ENCODE assay signal across 9 cellular contexts in the genomic region with DNA sequence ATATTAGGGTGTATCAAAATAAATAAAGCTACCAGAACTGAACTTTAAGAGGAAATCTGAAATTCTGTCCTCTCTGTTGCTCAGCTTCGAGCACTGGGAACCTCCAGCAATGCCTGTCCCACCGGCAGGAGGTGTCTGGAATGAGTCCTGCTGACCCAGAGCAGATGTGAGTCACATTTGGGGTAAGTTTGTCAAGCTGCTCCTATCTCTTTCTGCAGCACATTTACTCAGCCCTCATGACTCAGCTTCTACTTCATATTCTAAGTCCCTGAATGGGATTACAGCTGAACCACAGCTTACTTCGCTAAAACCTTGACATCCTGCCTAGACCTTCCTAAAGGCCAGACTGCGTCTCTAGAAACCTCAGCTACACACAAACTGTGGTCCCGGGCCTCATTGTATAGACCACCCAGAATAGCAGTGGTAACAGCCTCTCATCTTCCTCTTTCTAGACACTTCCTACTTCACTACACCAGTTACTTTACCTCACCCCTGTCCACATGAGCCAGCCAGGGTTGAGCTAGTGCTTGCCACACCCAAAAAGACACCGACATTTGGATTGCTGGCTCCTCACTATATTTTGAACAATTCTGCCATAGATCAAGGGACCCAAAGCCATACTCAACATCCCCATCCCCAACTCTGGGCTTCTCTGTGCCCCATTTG.
DNase-seq lines count a peak whose midpoint lies in the region; ATAC-seq lines count a peak whose summit lies in the region.
"Had no signal": no experiment of that assay in that cellular context is flagged by ENCODE, and none has a peak within 500 bp of the region (broad histone marks: within the 10 kb centered on the region; RNA-seq: fewer than 3 reads in every experiment).

No MANE protein-coding gene starts in this region.

- CTCF ChIA-PET in activated CD8-positive, alpha-beta memory T cell treated with anti-CD3 and anti-CD28 coated beads, Interleukin-2, amount 10 ng/mL, durations not matched to agents 7 days and 5 days (lab: Charles Lee), result interaction anchor here (0.8 kb wide), 1 partner anchor 13 kb away, joined by 4 read pairs; no protein-coding TSS in a partner anchor

- in situ Hi-C loops in ACHN (cut with HindIII; ENCODE audit: low pct_ligation_motif_present, low pct_unique_long_range_greater_than_20kb, low sequenced_read_pairs), result no loop called here

- H3K27me3 Mint-ChIP-seq in activated CD8-positive, alpha-beta memory T cell treated with anti-CD3 and anti-CD28 coated beads, Interleukin-2, amount 10 ng/mL, durations not matched to agents 7 days and 5 days, result peaks cover 9% of the 10 kb centered on the region

- H3K27ac Mint-ChIP-seq in activated naive CD4-positive, alpha-beta T cell treated with anti-CD3 and anti-CD28 coated beads, Interleukin-2, amount 50 U/mL, for 72 hours, result no peak overlapping the region
- no peak overlapping the region for H3K27ac Mint-ChIP-seq in activated CD8-positive, alpha-beta memory T cell treated with anti-CD3 and anti-CD28 coated beads, Interleukin-2, amount 10 ng/mL, durations not matched to agents 7 days and 5 days

- DNase-seq in ACHN (peak; percentile 67), SKM-1 treated with dmso at 0.1 percent for 144 hours (lab: John Stamatoyannopoulos, UW; ENCODE audit: unreplicated experiment) (peak; percentile 83), glomerular visceral epithelial cell (ENCODE audit: extremely low spot score) (peak; percentile 90), NCI-H1092 treated with DMSO at 0.1 percent for 48 hours (lab: John Stamatoyannopoulos, UW) (no peak), Right ventricle myocardium inferior (ENCODE audit: missing footprints) (no peak)
- no peak for DNase-seq in activated naive CD4-positive, alpha-beta T cell treated with anti-CD3 and anti-CD28 coated beads, Interleukin-2, amount 50 U/mL, for 72 hours (ENCODE audit: low spot score in 2 of 2)
- DNase-seq in activated CD8-positive, alpha-beta memory T cell treated with anti-CD3 and anti-CD28 coated beads, Interleukin-2, amount 10 ng/mL, durations not matched to agents 7 days and 5 days, result no peak
- DNase-seq: activated T-cell treated with anti-CD3 and anti-CD28 coated beads, Interleukin-2, amount 50 U/mL, for 4 hours had no signal

- peak; percentile 74 for ATAC-seq in HG03432 (IDR thresholded peaks at IDR 0.05; ENCODE audit: unreplicated experiment)
- ATAC-seq in activated naive CD4-positive, alpha-beta T cell treated with anti-CD3 and anti-CD28 coated beads, Interleukin-2, amount 50 U/mL, for 72 hours, result no peak
- ATAC-seq in activated CD8-positive, alpha-beta memory T cell treated with anti-CD3 and anti-CD28 coated beads, Interleukin-2, amount 10 ng/mL, durations not matched to agents 7 days and 5 days, result no peak
- no peak for ATAC-seq in Right ventricle myocardium inferior
- ATAC-seq: activated T-cell treated with anti-CD3 and anti-CD28 coated beads, Interleukin-2, amount 50 U/mL, for 4 hours had no signal

- intact Hi-C loops in Right ventricle myocardium inferior (cut with DNase I), result no loop called here

- H3K36me3 Mint-ChIP-seq in activated naive CD4-positive, alpha-beta T cell treated with anti-CD3 and anti-CD28 coated beads, Interleukin-2, amount 50 U/mL, for 72 hours, result no peaks in the 10 kb centered on the region
- H3K36me3 Mint-ChIP-seq in activated CD8-positive, alpha-beta memory T cell treated with anti-CD3 and anti-CD28 coated beads, Interleukin-2, amount 10 ng/mL, durations not matched to agents 7 days and 5 days, result no peaks in the 10 kb centered on the region

- H3K4me3 Mint-ChIP-seq in activated CD8-positive, alpha-beta memory T cell treated with anti-CD3 and anti-CD28 coated beads, Interleukin-2, amount 10 ng/mL, durations not matched to agents 7 days and 5 days, result no peak overlapping the region
- H3K4me3 Mint-ChIP-seq: activated T-cell treated with anti-CD3 and anti-CD28 coated beads, Interleukin-2, amount 50 U/mL, for 4 hours had no signal

- no peaks in the 10 kb centered on the region for H3K9me3 Mint-ChIP-seq in activated naive CD4-positive, alpha-beta T cell treated with anti-CD3 and anti-CD28 coated beads, Interleukin-2, amount 50 U/mL, for 72 hours
- no peaks in the 10 kb centered on the region for H3K9me3 Mint-ChIP-seq in activated CD8-positive, alpha-beta memory T cell treated with anti-CD3 and anti-CD28 coated beads, Interleukin-2, amount 10 ng/mL, durations not matched to agents 7 days and 5 days (ENCODE audit: low read depth)
- H3K9me3 Mint-ChIP-seq: activated T-cell treated with anti-CD3 and anti-CD28 coated beads, Interleukin-2, amount 50 U/mL, for 4 hours had no signal

- H3K4me1 Mint-ChIP-seq in activated CD8-positive, alpha-beta memory T cell treated with anti-CD3 and anti-CD28 coated beads, Interleukin-2, amount 10 ng/mL, durations not matched to agents 7 days and 5 days, result no peaks in the 10 kb centered on the region

Comparison
In these comparisons a context has a peak if more than half of its experiments do, and no peak if none do; other contexts are left out.
1. DNase-seq: peak in ACHN (single experiment), SKM-1 treated with dmso at 0.1 percent for 144 hours (single experiment) and glomerular visceral epithelial cell (single experiment); none in activated naive CD4-positive, alpha-beta T cell treated with anti-CD3 and anti-CD28 coated beads, Interleukin-2, amount 50 U/mL, for 72 hours (0 of 2), NCI-H1092 treated with DMSO at 0.1 percent for 48 hours (single experiment), activated CD8-positive, alpha-beta memory T cell treated with anti-CD3 and anti-CD28 coated beads, Interleukin-2, amount 10 ng/mL, durations not matched to agents 7 days and 5 days (single experiment) and Right ventricle myocardium inferior (single experiment).